ENCODE assay signal across 14 cellular contexts in genomic region chr2:49044680-49045079, GRCh38.
DNase-seq lines count a peak whose midpoint lies in the region; ATAC-seq, FAIRE-seq and TF ChIP-seq lines count a peak whose summit lies in the region.
"Had no signal": no experiment of that assay in that cellular context is flagged by ENCODE, and none has a peak within 500 bp of the region (broad histone marks: within the 10 kb centered on the region; RNA-seq: fewer than 3 reads in every experiment).

No MANE protein-coding gene starts in this region.

- H3K9me3 ChIP-seq in testis: no peaks in the 10 kb centered on the region
- H3K9me3 ChIP-seq in kidney (ENCODE audit: control insufficient read depth in 1 of 2, low read length in 2 of 2): no peaks in the 10 kb centered on the region

- peaks cover 6% of the 10 kb centered on the region for H3K4me1 ChIP-seq in testis
- H3K4me1 ChIP-seq in kidney (ENCODE audit: control insufficient read depth in 1 of 2, insufficient read depth in 1 of 2, low read depth in 1 of 2, low read length in 2 of 2): peaks cover 0 to 2% of the 10 kb centered on the region in 2 donors

- H3K36me3 ChIP-seq in testis (ENCODE audit: low read depth, missing control alignments): no peaks in the 10 kb centered on the region
- no peaks in the 10 kb centered on the region for H3K36me3 ChIP-seq in kidney (ENCODE audit: control insufficient read depth in 1 of 2, insufficient read depth in 2 of 2, low read length in 2 of 2)

- peak; percentile 81 for ATAC-seq in left ventricle myocardium superior
- no peak for ATAC-seq in HG03442 (IDR thresholded peaks at IDR 0.05; ENCODE audit: unreplicated experiment)
- ATAC-seq: GM12878; stimulated activated effector memory CD8-positive, alpha-beta T cell treated with anti-CD3 and anti-CD28 coated beads, Interleukin-12 subunit alpha, Interleukin-12 subunit beta, amount 100 ng/mL, for 72 hours had no signal

- intact Hi-C loops in left ventricle myocardium superior (cut with micrococcal nuclease): no loop called here
- intact Hi-C loops in testis (cut with DNase I; ENCODE audit: low total_unique reads): no loop called here
- intact Hi-C loops in kidney (cut with DNase I): no loop called here

- H3K9ac ChIP-seq in kidney (ENCODE audit: low read length in 2 of 2): no peak overlapping the region
- H3K9ac ChIP-seq: GM23248 had no signal

- DNase-seq in SIG-M5 treated with dmso at 0.1 percent for 504 hours (lab: John Stamatoyannopoulos, UW; ENCODE audit: unreplicated experiment): peak; percentile 21
- no peak for DNase-seq in SIG-M5 (lab: John Stamatoyannopoulos, UW)
- DNase-seq in NCI-H748 (lab: John Stamatoyannopoulos, UW; ENCODE audit: unreplicated experiment): peak; percentile 82
- no peak for DNase-seq in left ventricle myocardium superior
- DNase-seq in testis: peak; percentile 18
- no peak for DNase-seq in NCI-H2196 treated with DMSO at 0.1 percent for 48 hours (lab: John Stamatoyannopoulos, UW; ENCODE audit: unreplicated experiment)
- DNase-seq in kidney: no peak
- DNase-seq: GM23248 had no signal

- H3K4me3 ChIP-seq in testis (no peak overlapping the region), kidney (ENCODE audit: low read length in 2 of 2) (no peak overlapping the region)
- H3K4me3 ChIP-seq: GM12878, GM23248, SK-N-MC had no signal

- TF ChIP-seq CTCF in testis (IDR thresholded peaks at IDR 0.05): no peak
- no peak for TF ChIP-seq CTCF in kidney (IDR thresholded peaks at IDR 0.05; ENCODE audit: borderline replicate concordance, extremely low read depth, insufficient read depth)

- H3K27ac ChIP-seq in testis (no peak overlapping the region), kidney (ENCODE audit: low read depth in 2 of 2, low read length in 2 of 2) (no peak overlapping the region)
- H3K27ac ChIP-seq: epithelial cell of prostate, GM23248, SK-N-MC had no signal

- no peaks in the 10 kb centered on the region for H3K27me3 ChIP-seq in testis

- TF ChIP-seq POLR2A in testis (IDR thresholded peaks at IDR 0.05): no peak

- no peak for FAIRE-seq in kidney (lab: Jason Lieb, UNC)
- FAIRE-seq: GM12878, small intestine had no signal

Comparison
In these comparisons a context has a peak if more than half of its experiments do, and no peak if none do; other contexts are left out.
1. DNase-seq: peak in SIG-M5 treated with dmso at 0.1 percent for 504 hours (single experiment), NCI-H748 (single experiment) and testis (single experiment); none in SIG-M5 (single experiment), left ventricle myocardium superior (single experiment), NCI-H2196 treated with DMSO at 0.1 percent for 48 hours (single experiment) and kidney (single experiment).